Comparison of ENCODE assay signal across 3 cellular contexts in genomic region chr5:14206028-14206725, GRCh38.
TF ChIP-seq lines count a peak whose summit lies in the region.

No MANE protein-coding gene starts in this region.

TF ChIP-seq in IMR-90, 13 proteins besides CTCF, POLR2A, EP300 and RAD21:
- TF ChIP-seq SMC3 (IDR thresholded peaks at IDR 0.05; ENCODE audit: low read depth, low read length): no peak
- TF ChIP-seq CEBPB (IDR thresholded peaks at IDR 0.05; ENCODE audit: low read depth, low read length): peak; percentile 46; the same call in 1 of the 2 replicates
- TF ChIP-seq BHLHE40 (IDR thresholded peaks at IDR 0.05; ENCODE audit: low read depth, low read length): no peak
- TF ChIP-seq NFE2L2 (IDR thresholded peaks at IDR 0.05; ENCODE audit: low read depth, low read length): no peak
- TF ChIP-seq RFX5 (IDR thresholded peaks at IDR 0.05; ENCODE audit: low read depth, low read length): no peak

TF ChIP-seq in K562, 482 proteins besides CTCF, POLR2A, EP300 and RAD21:
- TF ChIP-seq SUPT5H (IDR thresholded peaks at IDR 0.05) (no peak), ZNF212 (CRISPR knock-in tag; IDR thresholded peaks at IDR 0.05) (no peak), DMBX1 (CRISPR knock-in tag; IDR thresholded peaks at IDR 0.05; ENCODE audit: borderline replicate concordance) (no peak), RNF2 (IDR thresholded peaks at IDR 0.05) (0 out of 2 replicates have a peak, but pooled peaks have one; percentile 32), TEAD4 (IDR thresholded peaks at IDR 0.05; ENCODE audit: low read length) (no peak), TEAD4 (CRISPR knock-in tag; IDR thresholded peaks at IDR 0.05; ENCODE audit: borderline replicate concordance) (no peak)

TF ChIP-seq in liver, 16 proteins besides CTCF, POLR2A, EP300 and RAD21:
- TF ChIP-seq FOXA2 (IDR thresholded peaks at IDR 0.05) (no peak), HNF4G (IDR thresholded peaks at IDR 0.05) (no peak), SP1 (IDR thresholded peaks at IDR 0.05) (no peak), GABPA (IDR thresholded peaks at IDR 0.05 in 1 of 2, conservative IDR thresholded peaks at IDR 0.05 in 1 of 2) (no peak), REST (IDR thresholded peaks at IDR 0.05) (no peak), YY1 (IDR thresholded peaks at IDR 0.05) (no peak), RXRA (IDR thresholded peaks at IDR 0.05) (no peak), JUND (IDR thresholded peaks at IDR 0.05) (no peak), NR2F2 (IDR thresholded peaks at IDR 0.05) (no peak), TAF1 (conservative IDR thresholded peaks at IDR 0.05) (no peak), HNF4A (conservative IDR thresholded peaks at IDR 0.05) (no peak), EGR1 (IDR thresholded peaks at IDR 0.05; ENCODE audit: low read depth in 2 of 2) (no peak), FOXA1 (IDR thresholded peaks at IDR 0.05) (no peak)
- TF ChIP-seq, protein P1, sequence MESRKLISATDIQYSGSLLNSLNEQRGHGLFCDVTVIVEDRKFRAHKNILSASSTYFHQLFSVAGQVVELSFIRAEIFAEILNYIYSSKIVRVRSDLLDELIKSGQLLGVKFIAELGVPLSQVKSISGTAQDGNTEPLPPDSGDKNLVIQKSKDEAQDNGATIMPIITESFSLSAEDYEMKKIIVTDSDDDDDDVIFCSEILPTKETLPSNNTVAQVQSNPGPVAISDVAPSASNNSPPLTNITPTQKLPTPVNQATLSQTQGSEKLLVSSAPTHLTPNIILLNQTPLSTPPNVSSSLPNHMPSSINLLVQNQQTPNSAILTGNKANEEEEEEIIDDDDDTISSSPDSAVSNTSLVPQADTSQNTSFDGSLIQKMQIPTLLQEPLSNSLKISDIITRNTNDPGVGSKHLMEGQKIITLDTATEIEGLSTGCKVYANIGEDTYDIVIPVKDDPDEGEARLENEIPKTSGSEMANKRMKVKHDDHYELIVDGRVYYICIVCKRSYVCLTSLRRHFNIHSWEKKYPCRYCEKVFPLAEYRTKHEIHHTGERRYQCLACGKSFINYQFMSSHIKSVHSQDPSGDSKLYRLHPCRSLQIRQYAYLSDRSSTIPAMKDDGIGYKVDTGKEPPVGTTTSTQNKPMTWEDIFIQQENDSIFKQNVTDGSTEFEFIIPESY (IDR thresholded peaks at IDR 0.05): no peak
- TF ChIP-seq, protein P2, sequence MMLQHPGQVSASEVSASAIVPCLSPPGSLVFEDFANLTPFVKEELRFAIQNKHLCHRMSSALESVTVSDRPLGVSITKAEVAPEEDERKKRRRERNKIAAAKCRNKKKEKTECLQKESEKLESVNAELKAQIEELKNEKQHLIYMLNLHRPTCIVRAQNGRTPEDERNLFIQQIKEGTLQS (IDR thresholded peaks at IDR 0.05): no peak
- TF ChIP-seq, protein P3, sequence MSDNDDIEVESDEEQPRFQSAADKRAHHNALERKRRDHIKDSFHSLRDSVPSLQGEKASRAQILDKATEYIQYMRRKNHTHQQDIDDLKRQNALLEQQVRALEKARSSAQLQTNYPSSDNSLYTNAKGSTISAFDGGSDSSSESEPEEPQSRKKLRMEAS (IDR thresholded peaks at IDR 0.05): no peak
